Comparison of ENCODE assay signal across 8 cellular contexts in genomic region chr17:80262291-80262690, GRCh38. TPM values are rescaled to one million over a fixed set of nuclear protein-coding genes. Genes with fewer than 3 reads are reported as not detected.
DNase-seq lines count a peak whose midpoint lies in the region; TF ChIP-seq lines count a peak whose summit lies in the region.

No MANE protein-coding gene starts in this region.

- no peaks in the 10 kb centered on the region for H3K9me3 ChIP-seq in GM23248 (ENCODE audit: low read depth)
- no peaks in the 10 kb centered on the region for H3K9me3 ChIP-seq in fibroblast of lung (ENCODE audit: control insufficient read depth, insufficient read depth, low read depth, low read length)

- H3K27me3 ChIP-seq in GM23248 (replicated peaks; ENCODE audit: insufficient read depth), result no peaks in the 10 kb centered on the region
- no peaks in the 10 kb centered on the region for H3K27me3 ChIP-seq in fibroblast of lung (ENCODE audit: control insufficient read depth, insufficient read depth, low read length)

- CTCF ChIA-PET in RWPE1 (lab: Yijun Ruan, JAX), result no interaction called here

- POLR2A ChIA-PET in RWPE1 (lab: Yijun Ruan, JAX; ENCODE audit: low non-redundant PET), result no interaction called here

- H3K4me3 ChIP-seq in GM23248 (peak overlapping the region; percentile 82), fibroblast of lung (replicated peaks in 1 of 4; ENCODE audit: control extremely low read depth in 1 of 4, insufficient read depth in 1 of 4, low read depth in 3 of 4, low read length in 4 of 4) (peak overlapping the region; percentile 11 to 97 (median 88)), skeletal muscle cell (ENCODE audit: low read depth, low read length) (peak overlapping the region; percentile 73)

- H4K20me1 ChIP-seq in GM23248 (ENCODE audit: insufficient read depth) (no peaks in the 10 kb centered on the region), fibroblast of lung (ENCODE audit: control insufficient read depth, extremely low read depth, insufficient read depth, low read length) (no peaks in the 10 kb centered on the region)

- H3K4me2 ChIP-seq in GM23248 (ENCODE audit: unreplicated experiment) (peak overlapping the region; percentile 80), fibroblast of lung (ENCODE audit: extremely low read depth, insufficient read depth, low read length) (peak overlapping the region; percentile 83)

- 65 to 66% methylated on average over 3 of the region's 3 CpGs for WGBS in GM23248 (ENCODE audit: low coverage in 1 of 2, low lambda C conversion rate in 2 of 2, missing lambda C conversion rate in 2 of 2), 2 experiments

- H3F3A ChIP-seq in GM23248 (ENCODE audit: insufficient read depth), result peaks cover 21% of the 10 kb centered on the region

- DNase-seq in GM23248 (peak; percentile 36), RWPE1 (ENCODE audit: low spot score) (no peak), fibroblast of lung (ENCODE audit: low read depth in 2 of 2) (no peak), skeletal muscle cell (ENCODE audit: low read depth) (no peak), SK-N-DZ (ENCODE audit: low spot score) (no peak), NCI-H2171 (lab: John Stamatoyannopoulos, UW) (no peak), GM13976 (ENCODE audit: low spot score) (no peak), NCI-H524 (lab: John Stamatoyannopoulos, UW) (no peak)

- H3K27ac ChIP-seq in GM23248 (peak overlapping the region; percentile 79), RWPE1 (peak overlapping the region; percentile 98), fibroblast of lung (ENCODE audit: insufficient read depth, low read length) (peak overlapping the region; percentile 83)

- TF ChIP-seq CTCF in RWPE1 (conservative IDR thresholded peaks at IDR 0.05; ENCODE audit: low read depth), result no peak
- TF ChIP-seq CTCF in fibroblast of lung (conservative IDR thresholded peaks at IDR 0.05 in 1 of 2, IDR thresholded peaks at IDR 0.05 in 1 of 2; ENCODE audit: low read depth in 1 of 2, low read length in 2 of 2), result no peak
- TF ChIP-seq CTCF in GM13976 (IDR thresholded peaks at IDR 0.05; ENCODE audit: borderline replicate concordance, control extremely low read depth, extremely low read depth, insufficient read depth, missing control alignments), result no peak

- in situ Hi-C loops in GM23248 (cut with MboI), result no loop called here
- in situ Hi-C loops in GM13976 (cut with MboI; ENCODE audit: low sequenced_read_pairs, unreplicated experiment), result no loop called here

- H3K9ac ChIP-seq in GM23248 (peak overlapping the region; percentile 95), fibroblast of lung (ENCODE audit: insufficient read depth, low read length) (no peak overlapping the region)

- peaks cover 37% of the 10 kb centered on the region for H3K79me2 ChIP-seq in GM23248 (ENCODE audit: insufficient read depth)
- peaks cover 40% of the 10 kb centered on the region for H3K79me2 ChIP-seq in fibroblast of lung (ENCODE audit: control insufficient read depth, insufficient read depth, low read length)

- H3K36me3 ChIP-seq in GM23248 (ENCODE audit: low read depth) (no peaks in the 10 kb centered on the region; the same call in 1 of the 2 replicates), fibroblast of lung (ENCODE audit: control insufficient read depth, insufficient read depth, low read length) (peaks cover 2% of the 10 kb centered on the region)

- H3K4me1 ChIP-seq in GM23248 (ENCODE audit: insufficient read depth) (peaks cover 15% of the 10 kb centered on the region), fibroblast of lung (ENCODE audit: control insufficient read depth, extremely low read depth, insufficient read depth, low read length) (peaks cover 17% of the 10 kb centered on the region)

- no peaks in the 10 kb centered on the region for H3K9me2 ChIP-seq in GM23248 (ENCODE audit: insufficient read depth)

- H2AFZ ChIP-seq in GM23248 (no peak overlapping the region), fibroblast of lung (ENCODE audit: low read length) (no peak overlapping the region)

RNA-seq across cellular contexts. Expression of gene RNF213, which starts 1.6 kb away (rescaled TPM):
- 45.0 and 62.3 TPM in 2 replicates for total RNA-seq in GM23248 (2014; rRNA removed; shearing (Covaris generic))
- polyA plus RNA-seq in GM23248 (2016; fragmentation: Nextera tagmentation; extraction: Ambion mirVana), result 16.7 and 18.8 TPM in 2 replicates
- total RNA-seq in fibroblast of lung, result 130 and 245 TPM in 2 replicates
- 36.8 and 56.2 TPM in 2 replicates for polyA plus RNA-seq in fibroblast of lung
- 40.9 and 54.7 TPM in 2 replicates for polyA plus RNA-seq in fibroblast of lung (2012)
- polyA minus RNA-seq in fibroblast of lung (ENCODE audit: low replicate concordance), result 609 and 665 TPM in 2 replicates
- 12.7 and 12.9 TPM in 2 replicates for polyA plus RNA-seq in SK-N-DZ (2014; cell fraction: cytosol; rRNA removed)
- 35.2 and 53.9 TPM in 2 replicates for polyA plus RNA-seq in SK-N-DZ (2014; cell fraction: nucleus; rRNA removed)

RNA-seq across cellular contexts. Expression of gene SLC26A11, which starts 42.1 kb away (rescaled TPM):
- 13.9 and 16.3 TPM in 2 replicates for total RNA-seq in GM23248 (2014; rRNA removed; shearing (Covaris generic))
- 11.4 and 11.9 TPM in 2 replicates for polyA plus RNA-seq in GM23248 (2016; fragmentation: Nextera tagmentation; extraction: Ambion mirVana)
- 8.2 and 19.3 TPM in 2 replicates for total RNA-seq in fibroblast of lung
- 5.8 and 6.5 TPM in 2 replicates for polyA plus RNA-seq in fibroblast of lung
- polyA plus RNA-seq in fibroblast of lung (2012), result 6.7 and 10.5 TPM in 2 replicates
- polyA minus RNA-seq in fibroblast of lung (ENCODE audit: low replicate concordance), result 11.0 and 11.6 TPM in 2 replicates
- polyA plus RNA-seq in SK-N-DZ (2014; cell fraction: cytosol; rRNA removed), result 25.6 and 28.7 TPM in 2 replicates
- 61.3 and 62.3 TPM in 2 replicates for polyA plus RNA-seq in SK-N-DZ (2014; cell fraction: nucleus; rRNA removed)

RNA-seq across cellular contexts. Expression of gene SGSH, which starts 42.2 kb away (rescaled TPM):
- 21.2 and 35.2 TPM in 2 replicates for total RNA-seq in GM23248 (2014; rRNA removed; shearing (Covaris generic))
- polyA plus RNA-seq in GM23248 (2016; fragmentation: Nextera tagmentation; extraction: Ambion mirVana) (63.5 and 69.8 TPM in 2 replicates), fibroblast of lung (57.2 and 70.7 TPM in 2 replicates)
- total RNA-seq in fibroblast of lung, result 12.1 and 26.9 TPM in 2 replicates
- polyA plus RNA-seq in fibroblast of lung (2012), result 40.5 and 55.2 TPM in 2 replicates
- polyA minus RNA-seq in fibroblast of lung (ENCODE audit: low replicate concordance), result 114 and 187 TPM in 2 replicates
- polyA plus RNA-seq in SK-N-DZ (2014; cell fraction: cytosol; rRNA removed), result 9.5 and 10.8 TPM in 2 replicates
- polyA plus RNA-seq in SK-N-DZ (2014; cell fraction: nucleus; rRNA removed), result 24.9 and 43.0 TPM in 2 replicates
